ENCODE assay signal across 8 cellular contexts in genomic region chr10:131982185-131982756, GRCh38. TPM values are rescaled to one million over a fixed set of nuclear protein-coding genes. Genes with fewer than 3 reads are reported as not detected.
DNase-seq lines count a peak whose midpoint lies in the region; ATAC-seq, FAIRE-seq and TF ChIP-seq lines count a peak whose summit lies in the region.

No MANE protein-coding gene starts in this region.

- in situ Hi-C loops in K562 (cut with MboI) = no loop called here

- peak overlapping the region; percentile 82 to 93 (median 86) for H3K9ac ChIP-seq in BLaER1 treated with 17β-estradiol and CSF1 and Interleukin-3, amounts not matched to agents 10 nM and 100 nM
- H3K9ac ChIP-seq in K562 (ENCODE audit: insufficient read depth in 1 of 2, low read depth in 2 of 2, low read length in 2 of 2) = peak overlapping the region; percentile 71 to 94

- H3K79me2 ChIP-seq in K562 (ENCODE audit: control insufficient read depth, insufficient read depth, low read length) = peaks cover 55% of the 10 kb centered on the region

- peak overlapping the region; percentile 69 to 88 (median 81) for H3K27ac ChIP-seq in BLaER1 treated with 17β-estradiol and CSF1 and Interleukin-3, amounts not matched to agents 10 nM and 100 nM
- peak overlapping the region; percentile 79 for H3K27ac ChIP-seq in K562 (ENCODE audit: extremely low read depth, low read depth, low read length)

- no peaks in the 10 kb centered on the region for H3K9me1 ChIP-seq in K562 (ENCODE audit: control insufficient read depth, insufficient read depth, low read length)

- ATAC-seq in GM19328 (IDR thresholded peaks at IDR 0.05; ENCODE audit: unreplicated experiment) (peak; percentile 12), HG03342 (IDR thresholded peaks at IDR 0.05; ENCODE audit: unreplicated experiment) (peak; percentile 21), K562 (peak; percentile 2; the same call in 1 of the 3 replicates), mucosa of descending colon (no peak)

- H2AFZ ChIP-seq in K562 (ENCODE audit: low read depth, low read length) = peak overlapping the region; percentile 76; the same call in 1 of the 2 replicates

- BruUV-seq in K562 (replicated peaks; lab: Mats Ljungman, UMichigan) = no TSS peak

- DNase-seq in K562 (ENCODE audit: extremely low read depth in 1 of 4, low spot score in 3 of 4) (peak in 2 of 4 experiments; percentile 26 to 32), mucosa of descending colon (no peak), SIG-M5 (lab: John Stamatoyannopoulos, UW) (no peak), NCI-H82 (lab: John Stamatoyannopoulos, UW) (no peak), SKM-1 (lab: John Stamatoyannopoulos, UW; ENCODE audit: unreplicated experiment) (no peak)

- no peak for TF ChIP-seq EP300 in K562 (IDR thresholded peaks at IDR 0.05; ENCODE audit: low read length)

- H4K20me1 ChIP-seq in BLaER1 treated with 17β-estradiol and CSF1 and Interleukin-3, amounts not matched to agents 10 nM and 100 nM = peaks cover 32 to 44% (median 37%) of the 10 kb centered on the region in 11 experiments; a peak in 21 of 22 replicates
- peaks cover 23% of the 10 kb centered on the region for H4K20me1 ChIP-seq in K562 (replicated peaks; ENCODE audit: control insufficient read depth, insufficient read depth, low read length)

- TF ChIP-seq RAD21 in K562 (CRISPR knock-in tag; conservative IDR thresholded peaks at IDR 0.05 in 1 of 2, IDR thresholded peaks at IDR 0.05 in 1 of 2) = no peak

- CTCF ChIA-PET in K562 (lab: Yijun Ruan, JAX; ENCODE audit: low intra/inter-chr PET ratio) = interaction anchor here (0.6 to 1.5 kb wide), 2 partner anchors 41 to 153 kb away, joined by 4 to 9 read pairs; no protein-coding TSS in a partner anchor

- H3K4me1 ChIP-seq in BLaER1 treated with 17β-estradiol and CSF1 and Interleukin-3, amounts not matched to agents 10 nM and 100 nM = peaks cover 37 to 51% (median 47%) of the 10 kb centered on the region in 10 experiments
- H3K4me1 ChIP-seq in K562 (replicated peaks in 1 of 2; ENCODE audit: control insufficient read depth in 2 of 2, insufficient read depth in 2 of 2, low read length in 2 of 2) (peaks cover 29 to 35% of the 10 kb centered on the region in 2 experiments; a peak in 4 of 5 replicates), mucosa of descending colon (ENCODE audit: low read depth) (peaks cover 5% of the 10 kb centered on the region)

- intact Hi-C loops in K562 (cut with micrococcal nuclease) (loop anchor here (5.0 to 10.0 kb wide), 2 partner anchors 40 to 77 kb away; partner anchors contain the start of gene PPP2R2D), mucosa of descending colon (cut with DNase I, micrococcal nuclease) (no loop called here)

- peak overlapping the region; percentile 82 to 96 (median 90) for H3K4me3 ChIP-seq in BLaER1 treated with 17β-estradiol and CSF1 and Interleukin-3, amounts not matched to agents 10 nM and 100 nM
- H3K4me3 ChIP-seq in K562 (peak overlapping the region; percentile 68), mucosa of descending colon (peak overlapping the region; percentile 42)

- 8% methylated on average over 13 of the region's 83 CpGs for whole genome bisulfite sequencing in K562 (ENCODE audit: insufficient coverage, low coverage, missing lambda C conversion rate)

- no peaks in the 10 kb centered on the region for H3K27me3 ChIP-seq in BLaER1 treated with 17β-estradiol and CSF1 and Interleukin-3, amounts not matched to agents 10 nM and 100 nM
- H3K27me3 ChIP-seq in K562 (ENCODE audit: control insufficient read depth in 2 of 2, insufficient read depth in 2 of 2, low read length in 2 of 2) = no peaks in the 10 kb centered on the region

- peaks cover 0 to 21% (median 6%) of the 10 kb centered on the region in 11 experiments; a peak in 13 of 22 replicates for H3K36me3 ChIP-seq in BLaER1 treated with 17β-estradiol and CSF1 and Interleukin-3, amounts not matched to agents 10 nM and 100 nM
- H3K36me3 ChIP-seq in K562 (ENCODE audit: control insufficient read depth, insufficient read depth, low read length) (peaks cover 22% of the 10 kb centered on the region), mucosa of descending colon (ENCODE audit: low read depth) (no peaks in the 10 kb centered on the region)

- peaks cover 7 to 31% (median 23%) of the 10 kb centered on the region in 11 experiments; a peak in 21 of 22 replicates for H3K9me3 ChIP-seq in BLaER1 treated with 17β-estradiol and CSF1 and Interleukin-3, amounts not matched to agents 10 nM and 100 nM (replicated peaks in 1 of 11)
- H3K9me3 ChIP-seq in K562 (replicated peaks; ENCODE audit: control insufficient read depth, insufficient read depth, low read depth, low read length) = no peaks in the 10 kb centered on the region
- no peaks in the 10 kb centered on the region for H3K9me3 ChIP-seq in mucosa of descending colon

- no peak for FAIRE-seq in K562 (lab: Jason Lieb, UNC)

- TF ChIP-seq CTCF in K562 (IDR thresholded peaks at IDR 0.05 in 2 of 3, conservative IDR thresholded peaks at IDR 0.05 in 1 of 3; ENCODE audit: insufficient read depth in 2 of 3, low read depth in 1 of 3, low read length in 3 of 3) = no peak
- no peak for TF ChIP-seq CTCF in mucosa of descending colon (IDR thresholded peaks at IDR 0.05)

- H3K4me2 ChIP-seq in BLaER1 treated with 17β-estradiol and CSF1 and Interleukin-3, amounts not matched to agents 10 nM and 100 nM = peak overlapping the region; percentile 83 to 98 (median 93)
- peak overlapping the region; percentile 84 for H3K4me2 ChIP-seq in K562 (ENCODE audit: insufficient read depth, low read length)

- no peak; the same call in 1 of the 2 replicates for TF ChIP-seq POLR2A in K562 (conservative IDR thresholded peaks at IDR 0.05)

- POLR2A ChIA-PET in K562 (lab: Yijun Ruan, JAX) = interaction anchor here (1.1 kb wide), 1 partner anchor 41 kb away, joined by 3 read pairs; no protein-coding TSS in a partner anchor

TF ChIP-seq in K562, 482 proteins besides CTCF, POLR2A, EP300 and RAD21 (continues in another document):
- TF ChIP-seq MED1 (CRISPR knock-in tag; IDR thresholded peaks at IDR 0.05; ENCODE audit: borderline replicate concordance) = no peak
- no peak for TF ChIP-seq FOXJ3 (CRISPR knock-in tag; IDR thresholded peaks at IDR 0.05)
- no peak for TF ChIP-seq MTF1 (CRISPR knock-in tag; IDR thresholded peaks at IDR 0.05; ENCODE audit: borderline replicate concordance)
- TF ChIP-seq E2F6 (IDR thresholded peaks at IDR 0.05; ENCODE audit: borderline replicate concordance in 1 of 2, extremely low read depth in 1 of 2, insufficient read depth in 1 of 2, insufficient read length in 1 of 2, low read depth in 1 of 2, low read length in 1 of 2, poor library complexity in 1 of 2, severe bottlenecking in 1 of 2) = peak in 1 of 2 experiments; percentile 42
- TF ChIP-seq E2F8 (IDR thresholded peaks at IDR 0.05; ENCODE audit: low read depth, partially characterized antibody) = no peak

RNA-seq across cellular contexts. Expression of gene BNIP3, which starts 0.5 kb away (rescaled TPM):
- 61.4 and 70.7 TPM in 2 replicates for total RNA-seq in K562 (2011; cell fraction: chromatin; rRNA removed; ENCODE audit: low replicate concordance)
- 53.2 and 63.7 TPM in 2 replicates for total RNA-seq in K562 (2011; cell fraction: nucleolus; rRNA removed)
- total RNA-seq in K562 (2011; cell fraction: nucleoplasm; rRNA removed) = 62.1 and 64.4 TPM in 2 replicates
- 76.1 and 83.0 TPM in 2 replicates for total RNA-seq in K562 (2014; rRNA removed)
- 39.7 and 40.7 TPM in 2 replicates for total RNA-seq in K562 (2014; rRNA removed; fragmentation: Illumina TruSeq; extraction: Trizol)
- total RNA-seq in K562 (2015; rRNA removed; fragmentation: Illumina TruSeq; extraction: Trizol) = 25.0 and 25.9 TPM in 2 replicates
- total RNA-seq in K562 (2021) = 41.7 and 42.2 TPM in 2 replicates
- polyA plus RNA-seq in K562 (2011; rRNA removed) = 119 and 124 TPM in 2 replicates
- 114 and 117 TPM in 2 replicates for polyA plus RNA-seq in K562 (2011; cell fraction: cytosol; rRNA removed)
- polyA plus RNA-seq in K562 (2011; cell fraction: nucleus; rRNA removed) = 136 and 157 TPM in 2 replicates
- 28.7 and 29.5 TPM in 2 replicates for polyA plus RNA-seq in K562 (2012)
- 46.9 and 54.9 TPM in 2 replicates for polyA plus RNA-seq in K562 (2014; fragmentation: Illumina TruSeq; extraction: Trizol)
- 10 to 100 TPM in 1 of 2 experiments, 1 to 10 TPM in 1; 9.2 to 10.7 TPM for polyA plus RNA-seq in K562 (2014; fragmentation: Nextera tagmentation; extraction: Ambion mirVana)
- polyA plus RNA-seq in K562 (2014; rRNA removed) = 68.9 and 75.9 TPM in 2 replicates
- polyA minus RNA-seq in K562 (2011; rRNA and poly(A)+ RNA removed) = 42.4 and 53.7 TPM in 2 replicates
- polyA minus RNA-seq in K562 (2011; cell fraction: cytosol; rRNA and poly(A)+ RNA removed) = 32.0 and 69.4 TPM in 2 replicates
- 33.0 and 56.2 TPM in 2 replicates for polyA minus RNA-seq in K562 (2011; cell fraction: nucleus; rRNA and poly(A)+ RNA removed)
- total RNA-seq in mucosa of descending colon = 10 to 100 TPM in 1 of 3 donors, 1 to 10 TPM in 2; 2.5 to 25.8 (median 5.6) TPM
